10 cellular contexts compared by ENCODE assay signal in genomic region chr4:118740869-118741268, GRCh38. TPM values are rescaled to one million over a fixed set of nuclear protein-coding genes. Genes with fewer than 3 reads are reported as not detected.
DNase-seq lines count a peak whose midpoint lies in the region; ATAC-seq and TF ChIP-seq lines count a peak whose summit lies in the region.
"Had no signal": no experiment of that assay in that cellular context is flagged by ENCODE, and none has a peak within 500 bp of the region (broad histone marks: within the 10 kb centered on the region; RNA-seq: fewer than 3 reads in every experiment).

No MANE protein-coding gene starts in this region.

- H3K27ac ChIP-seq in right atrium auricular region = peak overlapping the region in 1 of 2 donors; percentile 60
- peak overlapping the region; percentile 59 to 75 (median 70) for H3K27ac ChIP-seq in transverse colon

- no peaks in the 10 kb centered on the region for H3K9me3 Mint-ChIP-seq in activated CD4-positive, alpha-beta memory T cell treated with anti-CD3 and anti-CD28 coated beads for 36 hours
- H3K9me3 Mint-ChIP-seq: stimulated activated naive CD8-positive, alpha-beta T cell treated with anti-CD3 and anti-CD28 coated beads, Interleukin-15, amount 100 ng/mL, for 72 hours had no signal

- H3K36me3 ChIP-seq in right atrium auricular region (peaks cover 66% of the 10 kb centered on the region), transverse colon (peaks cover 0 to 27% (median 0%) of the 10 kb centered on the region in 4 donors)

- 32 to 41% methylated on average over 5 of the region's 5 CpGs for WGBS in transverse colon (ENCODE audit: low coverage in 1 of 2), 2 donors

- H3K9me3 ChIP-seq in right atrium auricular region (no peaks in the 10 kb centered on the region), transverse colon (no peaks in the 10 kb centered on the region)

- no peaks in the 10 kb centered on the region for H3K27me3 Mint-ChIP-seq in activated CD4-positive, alpha-beta memory T cell treated with anti-CD3 and anti-CD28 coated beads for 36 hours
- H3K27me3 Mint-ChIP-seq: stimulated activated naive CD8-positive, alpha-beta T cell treated with anti-CD3 and anti-CD28 coated beads, Interleukin-15, amount 100 ng/mL, for 72 hours had no signal

- no peak overlapping the region for H3K27ac Mint-ChIP-seq in activated CD4-positive, alpha-beta memory T cell treated with anti-CD3 and anti-CD28 coated beads for 36 hours
- H3K27ac Mint-ChIP-seq: stimulated activated naive CD8-positive, alpha-beta T cell treated with anti-CD3 and anti-CD28 coated beads, Interleukin-15, amount 100 ng/mL, for 72 hours had no signal

- peak; percentile 46; the same call in 2 of the 3 replicates for ATAC-seq in SK-N-SH treated with all-trans-retinoic acid at 6 μM for 48 hours
- ATAC-seq in GM21423 (IDR thresholded peaks at IDR 0.05; ENCODE audit: unreplicated experiment) = no peak
- ATAC-seq: left colon; stimulated activated naive CD8-positive, alpha-beta T cell treated with anti-CD3 and anti-CD28 coated beads, Interleukin-15, amount 100 ng/mL, for 72 hours had no signal

- intact Hi-C loops in transverse colon (cut with DNase I; ENCODE audit: low total_unique reads) = loop anchor here (5.0 to 10.0 kb wide), 2 partner anchors 154 to 226 kb away; no protein-coding TSS in a partner anchor
- intact Hi-C loops in activated CD4-positive, alpha-beta memory T cell treated with anti-CD3 and anti-CD28 coated beads for 36 hours (cut with micrococcal nuclease) = loop anchor here (1.0 kb wide), 1 partner anchor 149 kb away; no protein-coding TSS in a partner anchor

- H3K4me3 ChIP-seq in right atrium auricular region = no peak overlapping the region
- H3K4me3 ChIP-seq in transverse colon = peak overlapping the region in 1 of 4 donors; percentile 7

- CTCF ChIA-PET in activated CD4-positive, alpha-beta memory T cell treated with anti-CD3 and anti-CD28 coated beads for 36 hours (lab: Charles Lee) = interaction anchor here (0.8 to 1.2 kb wide), 4 partner anchors 147 to 200 kb away, joined by 3 to 5 read pairs (median 3); partner anchors contain the start of gene SYNPO2

- H3K36me3 Mint-ChIP-seq in activated CD4-positive, alpha-beta memory T cell treated with anti-CD3 and anti-CD28 coated beads for 36 hours = peaks cover 33% of the 10 kb centered on the region

- in situ Hi-C loops in transverse colon (cut with MboI; ENCODE audit: low pct_ligation_motif_present in 1 of 4, low pct_unique_long_range_greater_than_20kb in 1 of 4, low sequenced_read_pairs in 3 of 4) = loop anchor here in 1 of 4 donors (25.0 kb wide), 1 partner anchor 546 kb away; no protein-coding TSS in a partner anchor

- no peaks in the 10 kb centered on the region for H3K4me1 Mint-ChIP-seq in activated CD4-positive, alpha-beta memory T cell treated with anti-CD3 and anti-CD28 coated beads for 36 hours (ENCODE audit: low read depth)
- H3K4me1 Mint-ChIP-seq: stimulated activated naive CD8-positive, alpha-beta T cell treated with anti-CD3 and anti-CD28 coated beads, Interleukin-15, amount 100 ng/mL, for 72 hours had no signal

- POLR2A ChIA-PET in activated CD4-positive, alpha-beta memory T cell treated with anti-CD3 and anti-CD28 coated beads for 36 hours (lab: Charles Lee) = interaction anchor here (1.0 kb wide), 1 partner anchor 124 kb away, joined by 3 read pairs; no protein-coding TSS in a partner anchor

- H3K27me3 ChIP-seq in right atrium auricular region (no peaks in the 10 kb centered on the region), transverse colon (no peaks in the 10 kb centered on the region)

- no peak for TF ChIP-seq POLR2A in transverse colon (IDR thresholded peaks at IDR 0.05)

- no peak overlapping the region for H3K4me3 Mint-ChIP-seq in activated CD4-positive, alpha-beta memory T cell treated with anti-CD3 and anti-CD28 coated beads for 36 hours
- H3K4me3 Mint-ChIP-seq: stimulated activated naive CD8-positive, alpha-beta T cell treated with anti-CD3 and anti-CD28 coated beads, Interleukin-15, amount 100 ng/mL, for 72 hours had no signal

- no peak for TF ChIP-seq EP300 in transverse colon (IDR thresholded peaks at IDR 0.05; ENCODE audit: low read depth)

- peak; percentile 28 to 58 for TF ChIP-seq CTCF in right atrium auricular region (IDR thresholded peaks at IDR 0.05)
- peak; percentile 40 to 53 (median 46) for TF ChIP-seq CTCF in transverse colon (IDR thresholded peaks at IDR 0.05)

- H3K4me1 ChIP-seq in right atrium auricular region = peaks cover 0 to 17% of the 10 kb centered on the region in 2 donors
- H3K4me1 ChIP-seq in transverse colon = peaks cover 0 to 9% (median 0%) of the 10 kb centered on the region in 4 donors

- DNase-seq in SIG-M5 treated with dmso at 0.1 percent for 504 hours (lab: John Stamatoyannopoulos, UW; ENCODE audit: unreplicated experiment) = peak; percentile 5
- DNase-seq in SIG-M5 (lab: John Stamatoyannopoulos, UW) = no peak
- no peak for DNase-seq in right atrium auricular region (ENCODE audit: low spot score)
- no peak for DNase-seq in transverse colon
- DNase-seq in activated CD4-positive, alpha-beta T cell treated with anti-CD3 and anti-CD28 coated beads, Interleukin-2, amount 50 U/mL, for 4 hours = no peak
- DNase-seq in activated CD4-positive, alpha-beta memory T cell treated with anti-CD3 and anti-CD28 coated beads for 36 hours = no peak
- DNase-seq: left colon; stimulated activated naive CD8-positive, alpha-beta T cell treated with anti-CD3 and anti-CD28 coated beads, Interleukin-15, amount 100 ng/mL, for 72 hours had no signal

TF ChIP-seq in SK-N-SH treated with all-trans-retinoic acid at 6 μM for 48 hours, 23 proteins besides CTCF, POLR2A, EP300 and RAD21:
- no peak for TF ChIP-seq ZNF70 (CRISPR knock-in tag; IDR thresholded peaks at IDR 0.05)

RNA-seq across cellular contexts. Expression of gene METTL14, which starts 55.7 kb away (rescaled TPM):
- 10 to 100 TPM; 20.3 to 21.7 TPM for total RNA-seq in right atrium auricular region
- total RNA-seq in transverse colon = 10 to 100 TPM in 3 of 4 donors, 1 to 10 TPM in 1; 9.8 to 43.0 (median 27.6) TPM
- total RNA-seq in activated CD4-positive, alpha-beta memory T cell treated with anti-CD3 and anti-CD28 coated beads for 36 hours = 10 to 100 TPM; 39.8 to 48.3 TPM
